24 cellular contexts compared by ENCODE assay signal in genomic region chr15:29611057-29611456, GRCh38.
"Had no signal": no experiment of that assay in that cellular context is flagged by ENCODE, and none has a peak within 500 bp of the region (broad histone marks: within the 10 kb centered on the region; RNA-seq: fewer than 3 reads in every experiment).

No MANE protein-coding gene starts in this region.

- H3K4me3 Mint-ChIP-seq: activated CD4-positive, alpha-beta T cell treated with anti-CD3 and anti-CD28 coated beads, Interleukin-2, amount 10 ng/mL, durations not matched to agents 24 days and 14 days; activated CD8-positive, alpha-beta T cell treated with anti-CD3 and anti-CD28 coated beads for 36 hours; activated naive CD4-positive, alpha-beta T cell treated with anti-CD3 and anti-CD28 coated beads, Interleukin-2, amount 50 U/mL, for 24 hours; activated T-helper 1 cell treated with anti-CD3 and anti-CD28 coated beads, Interleukin-12 subunit alpha, Interleukin-12 subunit beta, Interleukin-2, Interleukin-4 antibody, amounts not matched to agents 30 ng/mL and 10 ng/mL and 1 ng/mL, durations not matched to agents 14 hours and 24 hours and 36 hours; brain; immature natural killer cell; natural killer cell treated with Interleukin-12 subunit alpha and Interleukin-12 subunit beta and Interleukin-15 and Interleukin-18, amount 100 ng/mL, for 72 hours had no signal

- DNase-seq: activated CD4-positive, alpha-beta T cell treated with anti-CD3 and anti-CD28 coated beads, Interleukin-2, amount 10 ng/mL, durations not matched to agents 24 days and 14 days; activated CD8-positive, alpha-beta T cell treated with anti-CD3 and anti-CD28 coated beads for 36 hours; activated gamma-delta T cell treated with Interleukin-2 at 50 U/mL for 16 hours; anterior cingulate cortex; effector CD4-positive, alpha-beta T cell; erythroblast; foreskin fibroblast; immature natural killer cell; left lung; midbrain; pancreas; psoas muscle; spleen; stimulated activated CD4-positive, alpha-beta T cell treated with anti-CD3 and anti-CD28 coated beads, Interleukin-4, amount 100 ng/mL, for 1 hour; stimulated activated naive CD4-positive, alpha-beta T cell treated with Interleukin-2 at 50 U/mL for 16 hours; upper lobe of left lung had no signal

- H3K27me3 ChIP-seq: pancreas, right atrium auricular region, upper lobe of left lung had no signal

- H3K36me3 Mint-ChIP-seq: activated naive CD4-positive, alpha-beta T cell treated with anti-CD3 and anti-CD28 coated beads, Interleukin-2, amount 50 U/mL, for 24 hours; brain; immature natural killer cell; natural killer cell treated with Interleukin-12 subunit alpha and Interleukin-12 subunit beta and Interleukin-15 and Interleukin-18, amount 100 ng/mL, for 72 hours had no signal

- H3K4me1 ChIP-seq: left lung, pancreas, psoas muscle, right atrium auricular region, spleen, upper lobe of left lung had no signal

- H3K27me3 Mint-ChIP-seq: activated CD4-positive, alpha-beta T cell treated with anti-CD3 and anti-CD28 coated beads, Interleukin-2, amount 10 ng/mL, durations not matched to agents 24 days and 14 days had no signal

- H3K36me3 ChIP-seq: left lung, pancreas, right atrium auricular region, spleen, thoracic aorta, upper lobe of left lung had no signal

- H3K9me3 Mint-ChIP-seq: activated CD4-positive, alpha-beta T cell treated with anti-CD3 and anti-CD28 coated beads, Interleukin-2, amount 10 ng/mL, durations not matched to agents 24 days and 14 days; activated CD8-positive, alpha-beta T cell treated with anti-CD3 and anti-CD28 coated beads for 36 hours; activated naive CD4-positive, alpha-beta T cell treated with anti-CD3 and anti-CD28 coated beads, Interleukin-2, amount 50 U/mL, for 24 hours; activated T-helper 1 cell treated with anti-CD3 and anti-CD28 coated beads, Interleukin-12 subunit alpha, Interleukin-12 subunit beta, Interleukin-2, Interleukin-4 antibody, amounts not matched to agents 30 ng/mL and 10 ng/mL and 1 ng/mL, durations not matched to agents 14 hours and 24 hours and 36 hours; natural killer cell treated with Interleukin-12 subunit alpha and Interleukin-12 subunit beta and Interleukin-15 and Interleukin-18, amount 100 ng/mL, for 72 hours had no signal

- H3K4me3 ChIP-seq: left lung, lung, pancreas, psoas muscle, right atrium auricular region, spleen, thoracic aorta, upper lobe of left lung had no signal

- H3K27ac Mint-ChIP-seq: activated CD4-positive, alpha-beta T cell treated with anti-CD3 and anti-CD28 coated beads, Interleukin-2, amount 10 ng/mL, durations not matched to agents 24 days and 14 days; activated CD8-positive, alpha-beta T cell treated with anti-CD3 and anti-CD28 coated beads for 36 hours; activated naive CD4-positive, alpha-beta T cell treated with anti-CD3 and anti-CD28 coated beads, Interleukin-2, amount 50 U/mL, for 24 hours; activated T-helper 1 cell treated with anti-CD3 and anti-CD28 coated beads, Interleukin-12 subunit alpha, Interleukin-12 subunit beta, Interleukin-2, Interleukin-4 antibody, amounts not matched to agents 30 ng/mL and 10 ng/mL and 1 ng/mL, durations not matched to agents 14 hours and 24 hours and 36 hours; brain; immature natural killer cell; natural killer cell treated with Interleukin-12 subunit alpha and Interleukin-12 subunit beta and Interleukin-15 and Interleukin-18, amount 100 ng/mL, for 72 hours had no signal

- ATAC-seq: activated CD4-positive, CD25-positive, alpha-beta regulatory T cell treated with anti-CD3 and anti-CD28 coated beads, Interleukin-2, amount 50 U/mL, for 24 hours; activated CD8-positive, alpha-beta T cell treated with anti-CD3 and anti-CD28 coated beads for 36 hours; left lung; natural killer cell treated with Interleukin-12 subunit alpha and Interleukin-12 subunit beta and Interleukin-15 and Interleukin-18, amount 100 ng/mL, for 72 hours; pancreas; psoas muscle had no signal

- H3K9me3 ChIP-seq: left lung, pancreas, psoas muscle, right atrium auricular region, thoracic aorta, upper lobe of left lung had no signal

- H3K27ac ChIP-seq: left lung, pancreas, psoas muscle, right atrium auricular region, spleen, thoracic aorta, upper lobe of left lung had no signal

- H3K4me1 Mint-ChIP-seq: activated CD4-positive, alpha-beta T cell treated with anti-CD3 and anti-CD28 coated beads, Interleukin-2, amount 10 ng/mL, durations not matched to agents 24 days and 14 days; activated naive CD4-positive, alpha-beta T cell treated with anti-CD3 and anti-CD28 coated beads, Interleukin-2, amount 50 U/mL, for 24 hours; brain; immature natural killer cell had no signal
